Comparison of ENCODE assay signal across 1 cellular context in genomic region chr12:109033239-109034196, GRCh38.
TF ChIP-seq lines count a peak whose summit lies in the region.

No MANE protein-coding gene starts in this region.

TF ChIP-seq in SK-N-SH, 30 proteins besides CTCF, POLR2A, EP300 and RAD21 (continued from another document):
- TF ChIP-seq, protein P1, sequence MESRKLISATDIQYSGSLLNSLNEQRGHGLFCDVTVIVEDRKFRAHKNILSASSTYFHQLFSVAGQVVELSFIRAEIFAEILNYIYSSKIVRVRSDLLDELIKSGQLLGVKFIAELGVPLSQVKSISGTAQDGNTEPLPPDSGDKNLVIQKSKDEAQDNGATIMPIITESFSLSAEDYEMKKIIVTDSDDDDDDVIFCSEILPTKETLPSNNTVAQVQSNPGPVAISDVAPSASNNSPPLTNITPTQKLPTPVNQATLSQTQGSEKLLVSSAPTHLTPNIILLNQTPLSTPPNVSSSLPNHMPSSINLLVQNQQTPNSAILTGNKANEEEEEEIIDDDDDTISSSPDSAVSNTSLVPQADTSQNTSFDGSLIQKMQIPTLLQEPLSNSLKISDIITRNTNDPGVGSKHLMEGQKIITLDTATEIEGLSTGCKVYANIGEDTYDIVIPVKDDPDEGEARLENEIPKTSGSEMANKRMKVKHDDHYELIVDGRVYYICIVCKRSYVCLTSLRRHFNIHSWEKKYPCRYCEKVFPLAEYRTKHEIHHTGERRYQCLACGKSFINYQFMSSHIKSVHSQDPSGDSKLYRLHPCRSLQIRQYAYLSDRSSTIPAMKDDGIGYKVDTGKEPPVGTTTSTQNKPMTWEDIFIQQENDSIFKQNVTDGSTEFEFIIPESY (IDR thresholded peaks at IDR 0.05; ENCODE audit: borderline replicate concordance, low read depth) = no peak
- TF ChIP-seq, protein P2, sequence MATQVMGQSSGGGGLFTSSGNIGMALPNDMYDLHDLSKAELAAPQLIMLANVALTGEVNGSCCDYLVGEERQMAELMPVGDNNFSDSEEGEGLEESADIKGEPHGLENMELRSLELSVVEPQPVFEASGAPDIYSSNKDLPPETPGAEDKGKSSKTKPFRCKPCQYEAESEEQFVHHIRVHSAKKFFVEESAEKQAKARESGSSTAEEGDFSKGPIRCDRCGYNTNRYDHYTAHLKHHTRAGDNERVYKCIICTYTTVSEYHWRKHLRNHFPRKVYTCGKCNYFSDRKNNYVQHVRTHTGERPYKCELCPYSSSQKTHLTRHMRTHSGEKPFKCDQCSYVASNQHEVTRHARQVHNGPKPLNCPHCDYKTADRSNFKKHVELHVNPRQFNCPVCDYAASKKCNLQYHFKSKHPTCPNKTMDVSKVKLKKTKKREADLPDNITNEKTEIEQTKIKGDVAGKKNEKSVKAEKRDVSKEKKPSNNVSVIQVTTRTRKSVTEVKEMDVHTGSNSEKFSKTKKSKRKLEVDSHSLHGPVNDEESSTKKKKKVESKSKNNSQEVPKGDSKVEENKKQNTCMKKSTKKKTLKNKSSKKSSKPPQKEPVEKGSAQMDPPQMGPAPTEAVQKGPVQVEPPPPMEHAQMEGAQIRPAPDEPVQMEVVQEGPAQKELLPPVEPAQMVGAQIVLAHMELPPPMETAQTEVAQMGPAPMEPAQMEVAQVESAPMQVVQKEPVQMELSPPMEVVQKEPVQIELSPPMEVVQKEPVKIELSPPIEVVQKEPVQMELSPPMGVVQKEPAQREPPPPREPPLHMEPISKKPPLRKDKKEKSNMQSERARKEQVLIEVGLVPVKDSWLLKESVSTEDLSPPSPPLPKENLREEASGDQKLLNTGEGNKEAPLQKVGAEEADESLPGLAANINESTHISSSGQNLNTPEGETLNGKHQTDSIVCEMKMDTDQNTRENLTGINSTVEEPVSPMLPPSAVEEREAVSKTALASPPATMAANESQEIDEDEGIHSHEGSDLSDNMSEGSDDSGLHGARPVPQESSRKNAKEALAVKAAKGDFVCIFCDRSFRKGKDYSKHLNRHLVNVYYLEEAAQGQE (IDR thresholded peaks at IDR 0.05; ENCODE audit: low read depth, low read length) = no peak
- TF ChIP-seq YY1 (IDR thresholded peaks at IDR 0.05; ENCODE audit: low read depth) = no peak
- TF ChIP-seq MXI1 (IDR thresholded peaks at IDR 0.05; ENCODE audit: low read depth, low read length) = no peak
- TF ChIP-seq, protein P3, sequence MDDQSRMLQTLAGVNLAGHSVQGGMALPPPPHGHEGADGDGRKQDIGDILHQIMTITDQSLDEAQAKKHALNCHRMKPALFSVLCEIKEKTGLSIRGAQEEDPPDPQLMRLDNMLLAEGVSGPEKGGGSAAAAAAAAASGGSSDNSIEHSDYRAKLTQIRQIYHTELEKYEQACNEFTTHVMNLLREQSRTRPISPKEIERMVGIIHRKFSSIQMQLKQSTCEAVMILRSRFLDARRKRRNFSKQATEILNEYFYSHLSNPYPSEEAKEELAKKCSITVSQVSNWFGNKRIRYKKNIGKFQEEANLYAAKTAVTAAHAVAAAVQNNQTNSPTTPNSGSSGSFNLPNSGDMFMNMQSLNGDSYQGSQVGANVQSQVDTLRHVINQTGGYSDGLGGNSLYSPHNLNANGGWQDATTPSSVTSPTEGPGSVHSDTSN (IDR thresholded peaks at IDR 0.05) = no peak
- TF ChIP-seq, protein P4, sequence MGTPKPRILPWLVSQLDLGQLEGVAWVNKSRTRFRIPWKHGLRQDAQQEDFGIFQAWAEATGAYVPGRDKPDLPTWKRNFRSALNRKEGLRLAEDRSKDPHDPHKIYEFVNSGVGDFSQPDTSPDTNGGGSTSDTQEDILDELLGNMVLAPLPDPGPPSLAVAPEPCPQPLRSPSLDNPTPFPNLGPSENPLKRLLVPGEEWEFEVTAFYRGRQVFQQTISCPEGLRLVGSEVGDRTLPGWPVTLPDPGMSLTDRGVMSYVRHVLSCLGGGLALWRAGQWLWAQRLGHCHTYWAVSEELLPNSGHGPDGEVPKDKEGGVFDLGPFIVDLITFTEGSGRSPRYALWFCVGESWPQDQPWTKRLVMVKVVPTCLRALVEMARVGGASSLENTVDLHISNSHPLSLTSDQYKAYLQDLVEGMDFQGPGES (IDR thresholded peaks at IDR 0.05; ENCODE audit: low read depth, low read length) = no peak
- TF ChIP-seq TEAD4 (IDR thresholded peaks at IDR 0.05; ENCODE audit: borderline replicate concordance, insufficient read depth) = no peak
- no peak for TF ChIP-seq RXRA (IDR thresholded peaks at IDR 0.05; ENCODE audit: borderline replicate concordance, low read depth)
- no peak for TF ChIP-seq ELF1 (IDR thresholded peaks at IDR 0.05)
- TF ChIP-seq TCF12 (IDR thresholded peaks at IDR 0.05) = no peak
- no peak for TF ChIP-seq MEF2A (IDR thresholded peaks at IDR 0.05; ENCODE audit: borderline replicate concordance, low read depth)
- TF ChIP-seq SMC3 (IDR thresholded peaks at IDR 0.05; ENCODE audit: low read depth, low read length) = no peak
- TF ChIP-seq, protein P5, sequence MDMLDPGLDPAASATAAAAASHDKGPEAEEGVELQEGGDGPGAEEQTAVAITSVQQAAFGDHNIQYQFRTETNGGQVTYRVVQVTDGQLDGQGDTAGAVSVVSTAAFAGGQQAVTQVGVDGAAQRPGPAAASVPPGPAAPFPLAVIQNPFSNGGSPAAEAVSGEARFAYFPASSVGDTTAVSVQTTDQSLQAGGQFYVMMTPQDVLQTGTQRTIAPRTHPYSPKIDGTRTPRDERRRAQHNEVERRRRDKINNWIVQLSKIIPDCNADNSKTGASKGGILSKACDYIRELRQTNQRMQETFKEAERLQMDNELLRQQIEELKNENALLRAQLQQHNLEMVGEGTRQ (IDR thresholded peaks at IDR 0.05; ENCODE audit: borderline replicate concordance, low read depth, low read length) = no peak
